ENCODE assay signal across 1 cellular context in the genomic region with DNA sequence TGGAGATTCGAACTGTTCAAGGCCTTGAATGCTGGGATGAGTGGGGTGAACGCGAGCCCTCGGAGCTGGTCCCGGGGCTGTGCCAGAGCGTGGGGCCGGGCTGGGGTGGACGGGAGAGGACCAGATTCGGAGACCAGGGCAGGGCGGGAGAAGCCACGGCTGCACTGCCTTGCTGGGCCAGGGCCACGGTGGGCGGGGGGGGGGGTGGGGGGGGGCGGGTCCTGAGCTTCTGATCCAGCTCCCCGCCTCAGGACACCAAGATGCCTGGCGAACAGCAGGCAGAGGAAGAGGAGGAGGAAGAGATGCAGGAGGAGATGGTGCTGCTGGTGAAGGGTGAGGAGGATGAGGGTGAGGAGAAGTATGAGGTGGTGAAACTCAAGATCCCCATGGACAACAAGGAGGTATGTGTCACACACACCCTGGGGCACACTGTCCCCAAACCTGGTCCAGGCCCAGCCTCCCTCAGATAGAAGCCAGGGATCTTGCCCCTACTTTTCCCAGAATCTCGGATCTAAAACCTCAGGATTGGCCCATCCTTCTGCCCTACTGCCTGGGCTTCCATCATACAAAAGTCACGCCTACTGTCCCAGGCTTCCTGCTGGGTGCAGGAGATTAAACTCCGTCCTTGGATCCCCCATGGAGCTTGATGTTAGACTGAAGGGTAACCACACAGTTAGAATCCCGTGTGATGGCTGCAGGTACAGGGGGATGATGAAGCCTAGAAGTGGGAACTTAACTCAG.
TF ChIP-seq lines count a peak whose summit lies in the region.

No MANE protein-coding gene starts in this region.

TF ChIP-seq in H1, 55 proteins besides CTCF, POLR2A, EP300 and RAD21:
- TF ChIP-seq SIX5 (IDR thresholded peaks at IDR 0.05; ENCODE audit: low read depth, low read length) (no peak), CHD2 (IDR thresholded peaks at IDR 0.05; ENCODE audit: low read length) (no peak), SIN3A (conservative IDR thresholded peaks at IDR 0.05 in 1 of 2, IDR thresholded peaks at IDR 0.05 in 1 of 2; ENCODE audit: low read depth in 1 of 2, low read length in 2 of 2) (no peak)
- TF ChIP-seq, protein P1, sequence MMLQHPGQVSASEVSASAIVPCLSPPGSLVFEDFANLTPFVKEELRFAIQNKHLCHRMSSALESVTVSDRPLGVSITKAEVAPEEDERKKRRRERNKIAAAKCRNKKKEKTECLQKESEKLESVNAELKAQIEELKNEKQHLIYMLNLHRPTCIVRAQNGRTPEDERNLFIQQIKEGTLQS (IDR thresholded peaks at IDR 0.05; ENCODE audit: insufficient read depth, low read depth, low read length): no peak
